ENCODE assay signal across 26 cellular contexts in genomic region chr1:203711251-203712007, GRCh38. TPM values are rescaled to one million over a fixed set of nuclear protein-coding genes. Genes with fewer than 3 reads are reported as not detected.
A peak's percentile ranks its signal among the peaks of the same experiment; 100 is the strongest.
DNase-seq lines count a peak whose midpoint lies in the region; ATAC-seq and TF ChIP-seq lines count a peak whose summit lies in the region.
"Had no signal": no experiment of that assay in that cellular context is flagged by ENCODE, and none has a peak within 500 bp of the region (broad histone marks: within the 10 kb centered on the region; RNA-seq: fewer than 3 reads in every experiment).

No MANE protein-coding gene starts in this region.

- H3K27me3 Mint-ChIP-seq in activated naive CD4-positive, alpha-beta T cell treated with anti-CD3 and anti-CD28 coated beads for 36 hours (ENCODE audit: low read depth) = no peaks in the 10 kb centered on the region
- no peaks in the 10 kb centered on the region for H3K27me3 Mint-ChIP-seq in effector memory CD8-positive, alpha-beta T cell
- no peaks in the 10 kb centered on the region for H3K27me3 Mint-ChIP-seq in stimulated activated memory B cell treated with anti-CD40 and anti-IgM and Interleukin-4, amounts not matched to agents 10 μg/mL and 1 μg/mL and 100 μg/mL, for 72 hours
- H3K27me3 Mint-ChIP-seq: naive thymus-derived CD4-positive, alpha-beta T cell had no signal

- peak; percentile 6; the same call in 1 of the 2 replicates for TF ChIP-seq CTCF in WERI-Rb-1 (IDR thresholded peaks at IDR 0.05; ENCODE audit: low read depth, low read length)
- TF ChIP-seq CTCF in ovary (IDR thresholded peaks at IDR 0.05) = no peak

- WGBS in ovary, 3 donors = 87 to 94% (median 92%) methylated on average over 5 of the region's 5 CpGs

- H3K9me3 ChIP-seq in WERI-Rb-1 (ENCODE audit: severe bottlenecking) = no peaks in the 10 kb centered on the region
- H3K9me3 ChIP-seq in ovary = no peaks in the 10 kb centered on the region
- H3K9me3 ChIP-seq: Caco-2, SJSA1, testis had no signal

- TF ChIP-seq POLR2A in GM18505 (IDR thresholded peaks at IDR 0.05; ENCODE audit: borderline replicate concordance, extremely low read depth, insufficient read depth, insufficient read length) (no peak), ovary (IDR thresholded peaks at IDR 0.05) (no peak)

- intact Hi-C loops in activated naive CD4-positive, alpha-beta T cell treated with anti-CD3 and anti-CD28 coated beads for 36 hours (cut with micrococcal nuclease) = no loop called here
- intact Hi-C loops in ovary (cut with DNase I) = loop anchor here in 1 of 4 donors (10.0 kb wide), 1 partner anchor 447 kb away; no protein-coding TSS in a partner anchor

- no peak overlapping the region for H3K4me3 Mint-ChIP-seq in activated naive CD4-positive, alpha-beta T cell treated with anti-CD3 and anti-CD28 coated beads for 36 hours
- no peak overlapping the region for H3K4me3 Mint-ChIP-seq in effector memory CD8-positive, alpha-beta T cell
- no peak overlapping the region for H3K4me3 Mint-ChIP-seq in stimulated activated memory B cell treated with anti-CD40 and anti-IgM and Interleukin-4, amounts not matched to agents 10 μg/mL and 1 μg/mL and 100 μg/mL, for 72 hours
- H3K4me3 Mint-ChIP-seq: naive thymus-derived CD4-positive, alpha-beta T cell had no signal

- H3K4me1 ChIP-seq in ovary (ENCODE audit: insufficient read depth) = no peaks in the 10 kb centered on the region
- H3K4me1 ChIP-seq: Caco-2, SJSA1, testis had no signal

- CTCF ChIA-PET in activated naive CD4-positive, alpha-beta T cell treated with anti-CD3 and anti-CD28 coated beads for 36 hours (lab: Charles Lee) = interaction anchor here (0.7 to 1.3 kb wide), 3 partner anchors 9 to 207 kb away, joined by 4 to 6 read pairs (median 4); partner anchors contain the start of gene ATP2B4

- DNase-seq in activated naive CD4-positive, alpha-beta T cell treated with anti-CD3 and anti-CD28 coated beads, Interleukin-2, amount 50 U/mL, for 72 hours (ENCODE audit: low spot score in 2 of 2) = no peak
- no peak for DNase-seq in activated naive CD4-positive, alpha-beta T cell treated with anti-CD3 and anti-CD28 coated beads for 36 hours
- DNase-seq in WERI-Rb-1 (no peak), ovary (no peak)
- DNase-seq in effector memory CD8-positive, alpha-beta T cell = no peak
- DNase-seq: ACHN; Caco-2; DMS79 treated with DMSO at 0.1 percent for 48 hours; dorsolateral prefrontal cortex; GF-D8; Karpas-422; midbrain; naive thymus-derived CD4-positive, alpha-beta T cell; NCI-H1436; NCI-H345; NCI-H748 treated with DMSO at 0.1 percent for 48 hours; stimulated activated CD4-positive, alpha-beta T cell treated with anti-CD3 and anti-CD28 coated beads, Interleukin-2, amount 100 ng/mL, for 48 hours; testis had no signal

- peaks cover 4 to 8% of the 10 kb centered on the region in 2 donors for H3K36me3 Mint-ChIP-seq in activated naive CD4-positive, alpha-beta T cell treated with anti-CD3 and anti-CD28 coated beads, Interleukin-2, amount 50 U/mL, for 72 hours
- H3K36me3 Mint-ChIP-seq in activated naive CD4-positive, alpha-beta T cell treated with anti-CD3 and anti-CD28 coated beads for 36 hours (ENCODE audit: low read depth) = peaks cover 26% of the 10 kb centered on the region
- peaks cover 93% of the 10 kb centered on the region for H3K36me3 Mint-ChIP-seq in effector memory CD8-positive, alpha-beta T cell (ENCODE audit: insufficient read depth)
- peaks cover 37% of the 10 kb centered on the region for H3K36me3 Mint-ChIP-seq in stimulated activated memory B cell treated with anti-CD40 and anti-IgM and Interleukin-4, amounts not matched to agents 10 μg/mL and 1 μg/mL and 100 μg/mL, for 72 hours

- TF ChIP-seq EP300 in ovary (IDR thresholded peaks at IDR 0.05) = no peak

- no peaks in the 10 kb centered on the region for H3K9me3 Mint-ChIP-seq in activated naive CD4-positive, alpha-beta T cell treated with anti-CD3 and anti-CD28 coated beads, Interleukin-2, amount 50 U/mL, for 72 hours
- no peaks in the 10 kb centered on the region for H3K9me3 Mint-ChIP-seq in activated naive CD4-positive, alpha-beta T cell treated with anti-CD3 and anti-CD28 coated beads for 36 hours
- H3K9me3 Mint-ChIP-seq in effector memory CD8-positive, alpha-beta T cell = no peaks in the 10 kb centered on the region
- no peaks in the 10 kb centered on the region for H3K9me3 Mint-ChIP-seq in stimulated activated memory B cell treated with anti-CD40 and anti-IgM and Interleukin-4, amounts not matched to agents 10 μg/mL and 1 μg/mL and 100 μg/mL, for 72 hours
- H3K9me3 Mint-ChIP-seq: naive thymus-derived CD4-positive, alpha-beta T cell had no signal

- peak in 1 of 2 donors; percentile 86 for ATAC-seq in activated naive CD4-positive, alpha-beta T cell treated with anti-CD3 and anti-CD28 coated beads, Interleukin-2, amount 50 U/mL, for 72 hours
- ATAC-seq in effector memory CD8-positive, alpha-beta T cell (replicated peaks) = no peak
- ATAC-seq in stimulated activated memory B cell treated with anti-CD40 and anti-IgM and Interleukin-4, amounts not matched to agents 10 μg/mL and 1 μg/mL and 100 μg/mL, for 72 hours = no peak
- ATAC-seq in GM18505 (IDR thresholded peaks at IDR 0.05; ENCODE audit: unreplicated experiment) = no peak
- ATAC-seq in GM18870 (IDR thresholded peaks at IDR 0.05; ENCODE audit: unreplicated experiment) = no peak
- ATAC-seq: naive thymus-derived CD4-positive, alpha-beta T cell had no signal

- no peak overlapping the region for H3K4me3 ChIP-seq in WERI-Rb-1 (ENCODE audit: low read depth, low read length)
- no peak overlapping the region for H3K4me3 ChIP-seq in ovary
- H3K4me3 ChIP-seq: dorsolateral prefrontal cortex, SJSA1, testis had no signal

- H3K4me1 Mint-ChIP-seq in activated naive CD4-positive, alpha-beta T cell treated with anti-CD3 and anti-CD28 coated beads for 36 hours (ENCODE audit: low read depth) = no peaks in the 10 kb centered on the region
- H3K4me1 Mint-ChIP-seq in effector memory CD8-positive, alpha-beta T cell (ENCODE audit: low read depth in 2 of 2) = peaks cover 0 to 3% of the 10 kb centered on the region in 2 donors
- H3K4me1 Mint-ChIP-seq in stimulated activated memory B cell treated with anti-CD40 and anti-IgM and Interleukin-4, amounts not matched to agents 10 μg/mL and 1 μg/mL and 100 μg/mL, for 72 hours = peaks cover 1% of the 10 kb centered on the region
- H3K4me1 Mint-ChIP-seq: naive thymus-derived CD4-positive, alpha-beta T cell had no signal

- no peak overlapping the region for H3K27ac ChIP-seq in WERI-Rb-1
- H3K27ac ChIP-seq in ovary = no peak overlapping the region
- H3K27ac ChIP-seq: dorsolateral prefrontal cortex, HL-60, SJSA1, testis had no signal

- peak overlapping the region; percentile 9 to 32 for H3K27ac Mint-ChIP-seq in activated naive CD4-positive, alpha-beta T cell treated with anti-CD3 and anti-CD28 coated beads, Interleukin-2, amount 50 U/mL, for 72 hours
- H3K27ac Mint-ChIP-seq in activated naive CD4-positive, alpha-beta T cell treated with anti-CD3 and anti-CD28 coated beads for 36 hours = no peak overlapping the region
- H3K27ac Mint-ChIP-seq in effector memory CD8-positive, alpha-beta T cell = peak overlapping the region; percentile 49 to 81
- peak overlapping the region; percentile 27 for H3K27ac Mint-ChIP-seq in stimulated activated memory B cell treated with anti-CD40 and anti-IgM and Interleukin-4, amounts not matched to agents 10 μg/mL and 1 μg/mL and 100 μg/mL, for 72 hours

- H3K36me3 ChIP-seq in WERI-Rb-1 (peaks cover 65% of the 10 kb centered on the region), ovary (no peaks in the 10 kb centered on the region)

- H3K27me3 ChIP-seq in WERI-Rb-1 (ENCODE audit: insufficient read depth, low read depth, severe bottlenecking) = no peaks in the 10 kb centered on the region
- H3K27me3 ChIP-seq in ovary = no peaks in the 10 kb centered on the region
- H3K27me3 ChIP-seq: dorsolateral prefrontal cortex, SJSA1, testis had no signal

RNA-seq across cellular contexts. Expression of gene LAX1, which starts 53.6 kb away (rescaled TPM):
- total RNA-seq in activated naive CD4-positive, alpha-beta T cell treated with anti-CD3 and anti-CD28 coated beads, Interleukin-2, amount 50 U/mL, for 72 hours = 10 to 100 TPM; 12.3 to 20.4 TPM
- 10 to 100 TPM; 11.2 to 11.6 TPM for total RNA-seq in activated naive CD4-positive, alpha-beta T cell treated with anti-CD3 and anti-CD28 coated beads for 36 hours
- under 1 TPM in 6 of 7 donors, not detected in 1; 0.11 to 0.48 (median 0.24) TPM for total RNA-seq in ovary
- 1 to 10 TPM in 1 of 2 donors, under 1 TPM in 1; 0.13 to 1.2 TPM for polyA plus RNA-seq in ovary
- total RNA-seq: Caco-2, cerebellum, endothelial cell of umbilical vein had no signal
- polyA plus RNA-seq: BJ, endothelial cell of umbilical vein had no signal

Comparison
In these comparisons a context has a peak if more than half of its experiments do, and no peak if none do; other contexts are left out.
1. RNA of gene LAX1, which starts 53.6 kb away (total RNA-seq): 12.3 to 20.4 TPM in activated naive CD4-positive, alpha-beta T cell treated with anti-CD3 and anti-CD28 coated beads, Interleukin-2, amount 50 U/mL, for 72 hours and 11.2 to 11.6 TPM in activated naive CD4-positive, alpha-beta T cell treated with anti-CD3 and anti-CD28 coated beads for 36 hours; 0.11 to 0.48 TPM in ovary; every median in the first group is over 4 times any median in the second.